1 cellular context compared by ENCODE assay signal in the genomic region with DNA sequence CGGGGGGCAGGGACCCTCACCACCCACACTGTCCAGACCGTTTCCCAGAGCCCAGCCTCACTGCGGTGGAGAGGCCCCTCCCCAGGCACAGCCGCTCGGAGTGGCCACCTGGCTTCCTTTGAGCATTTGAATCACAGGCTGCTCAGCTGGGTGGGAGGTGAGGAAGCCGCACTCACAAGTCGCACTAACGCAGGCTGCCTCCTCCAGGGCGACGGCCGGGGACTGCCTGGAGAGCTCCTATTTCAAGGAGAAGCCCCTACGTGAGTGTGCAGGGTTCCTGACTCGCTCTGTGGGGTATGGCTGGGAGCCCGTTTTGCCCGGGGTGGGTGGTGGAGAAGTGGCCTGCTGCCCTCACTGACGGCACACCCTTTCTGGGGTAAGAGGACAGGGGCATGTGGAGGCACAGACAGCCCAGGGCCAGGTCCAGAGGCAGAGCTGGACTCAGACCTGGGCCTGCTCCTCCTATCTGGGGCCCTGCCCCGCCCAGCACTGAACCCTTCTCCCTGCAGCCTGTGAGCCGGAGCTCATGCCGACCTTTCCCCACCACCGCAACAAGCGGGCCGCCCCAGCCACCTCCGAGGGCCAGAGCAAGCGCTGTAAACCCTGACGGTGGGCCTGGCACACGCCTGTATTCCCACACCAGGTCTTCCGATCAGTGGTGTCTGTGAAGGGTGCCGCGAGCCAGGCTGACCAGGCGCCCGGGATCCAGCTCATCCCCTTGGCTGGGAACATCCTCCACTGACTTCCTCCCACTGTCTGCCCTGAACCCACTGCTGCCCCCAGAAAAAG.
TF ChIP-seq lines count a peak whose summit lies in the region.

No MANE protein-coding gene starts in this region.

TF ChIP-seq in HepG2, 621 proteins besides CTCF, POLR2A, EP300 and RAD21 (continued from another document and continues in another):
- TF ChIP-seq PRDM15 (CRISPR knock-in tag; IDR thresholded peaks at IDR 0.05) (peak; percentile 42; the same call in 1 of the 2 replicates), TARDBP (CRISPR knock-in tag; IDR thresholded peaks at IDR 0.05) (peak; percentile 85), ZNF496 (CRISPR knock-in tag; IDR thresholded peaks at IDR 0.05; ENCODE audit: insufficient replicate concordance) (no peak), ZNF713 (CRISPR knock-in tag; IDR thresholded peaks at IDR 0.05) (peak; percentile 30; the same call in 1 of the 2 replicates), ZNF331 (CRISPR knock-in tag; IDR thresholded peaks at IDR 0.05) (peak; percentile 71; the same call in 1 of the 2 replicates), ZNF776 (CRISPR knock-in tag; IDR thresholded peaks at IDR 0.05) (peak; percentile 17; the same call in 1 of the 2 replicates), ZNF136 (CRISPR knock-in tag; IDR thresholded peaks at IDR 0.05; ENCODE audit: low read depth) (0 out of 2 replicates have a peak, but pooled peaks have one; percentile 21), THAP9 (CRISPR knock-in tag; IDR thresholded peaks at IDR 0.05; ENCODE audit: borderline replicate concordance) (peak; percentile 76; the same call in 1 of the 2 replicates), BRF2 (CRISPR knock-in tag; IDR thresholded peaks at IDR 0.05) (peak; percentile 85), ETV5 (CRISPR knock-in tag; IDR thresholded peaks at IDR 0.05; ENCODE audit: borderline replicate concordance) (0 out of 2 replicates have a peak, but pooled peaks have one; percentile 4), ZNF446 (CRISPR knock-in tag; IDR thresholded peaks at IDR 0.05) (no peak; the same call in 1 of the 2 replicates), MAZ (IDR thresholded peaks at IDR 0.05; ENCODE audit: borderline replicate concordance, low read depth, low read length) (no peak), MAZ (CRISPR knock-in tag; IDR thresholded peaks at IDR 0.05; ENCODE audit: low read depth) (0 out of 2 replicates have a peak, but pooled peaks have one; percentile 54), ZNF772 (CRISPR knock-in tag; IDR thresholded peaks at IDR 0.05) (peak; percentile 88; the same call in 1 of the 2 replicates), ZNF138 (CRISPR knock-in tag; IDR thresholded peaks at IDR 0.05; ENCODE audit: low read depth) (0 out of 2 replicates have a peak, but pooled peaks have one; percentile 59), ZNF552 (CRISPR knock-in tag; IDR thresholded peaks at IDR 0.05; ENCODE audit: borderline replicate concordance) (0 out of 2 replicates have a peak, but pooled peaks have one; percentile 39), NCOA1 (CRISPR knock-in tag; IDR thresholded peaks at IDR 0.05) (peak; percentile 25; the same call in 1 of the 2 replicates), ZFP36L1 (CRISPR knock-in tag; IDR thresholded peaks at IDR 0.05) (no peak), AGO2 (optimal IDR thresholded peaks at IDR 0.05; ENCODE audit: low read depth, low read length) (peak; percentile 99), ZNF619 (CRISPR knock-in tag; IDR thresholded peaks at IDR 0.05) (0 out of 2 replicates have a peak, but pooled peaks have one; percentile 38), ZNF3 (CRISPR knock-in tag; IDR thresholded peaks at IDR 0.05) (peak; percentile 80; the same call in 1 of the 2 replicates), ZSCAN25 (CRISPR knock-in tag; IDR thresholded peaks at IDR 0.05) (peak; percentile 52; the same call in 1 of the 2 replicates), MXD1 (CRISPR knock-in tag; IDR thresholded peaks at IDR 0.05) (no peak), IKZF5 (CRISPR knock-in tag; IDR thresholded peaks at IDR 0.05) (peak; percentile 39; the same call in 1 of the 2 replicates), ZBTB4 (CRISPR knock-in tag; IDR thresholded peaks at IDR 0.05; ENCODE audit: borderline replicate concordance) (peak; percentile 78; the same call in 1 of the 2 replicates), BATF2 (CRISPR knock-in tag; IDR thresholded peaks at IDR 0.05) (0 out of 2 replicates have a peak, but pooled peaks have one; percentile 0), NR2F2 (IDR thresholded peaks at IDR 0.05; ENCODE audit: borderline replicate concordance, low read depth) (peak; percentile 46; the same call in 1 of the 2 replicates), ZSCAN30 (CRISPR knock-in tag; IDR thresholded peaks at IDR 0.05) (no peak), ZFP36L2 (CRISPR knock-in tag; IDR thresholded peaks at IDR 0.05) (no peak), NFYC (CRISPR knock-in tag; IDR thresholded peaks at IDR 0.05) (no peak; the same call in 1 of the 2 replicates)
- TF ChIP-seq, protein P1, sequence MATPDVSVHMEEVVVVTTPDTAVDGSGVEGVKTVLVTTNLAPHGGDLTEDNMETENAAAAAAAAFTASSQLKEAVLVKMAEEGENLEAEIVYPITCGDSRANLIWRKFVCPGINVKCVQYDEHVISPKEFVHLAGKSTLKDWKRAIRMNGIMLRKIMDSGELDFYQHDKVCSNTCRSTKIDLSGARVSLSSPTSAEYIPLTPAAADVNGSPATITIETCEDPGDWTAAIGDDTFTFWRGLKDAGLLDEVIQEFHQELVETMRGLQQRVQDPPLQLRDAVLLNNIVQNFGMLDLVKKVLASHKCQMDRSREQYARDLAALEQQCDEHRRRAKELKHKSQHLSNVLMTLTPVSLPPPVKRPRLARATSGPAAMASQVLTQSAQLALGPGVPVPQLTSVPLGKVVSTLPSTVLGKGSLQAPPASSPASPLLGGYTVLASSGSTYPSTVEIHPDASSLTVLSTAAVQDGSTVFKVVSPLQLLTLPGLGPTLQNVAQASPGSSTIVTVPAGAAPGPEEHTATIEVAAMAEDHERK (CRISPR knock-in tag; IDR thresholded peaks at IDR 0.05; ENCODE audit: low read depth): no peak
- TF ChIP-seq, protein P2, sequence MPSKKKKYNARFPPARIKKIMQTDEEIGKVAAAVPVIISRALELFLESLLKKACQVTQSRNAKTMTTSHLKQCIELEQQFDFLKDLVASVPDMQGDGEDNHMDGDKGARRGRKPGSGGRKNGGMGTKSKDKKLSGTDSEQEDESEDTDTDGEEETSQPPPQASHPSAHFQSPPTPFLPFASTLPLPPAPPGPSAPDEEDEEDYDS (CRISPR knock-in tag; IDR thresholded peaks at IDR 0.05): peak; percentile 11; the same call in 1 of the 2 replicates
- TF ChIP-seq, protein P3, sequence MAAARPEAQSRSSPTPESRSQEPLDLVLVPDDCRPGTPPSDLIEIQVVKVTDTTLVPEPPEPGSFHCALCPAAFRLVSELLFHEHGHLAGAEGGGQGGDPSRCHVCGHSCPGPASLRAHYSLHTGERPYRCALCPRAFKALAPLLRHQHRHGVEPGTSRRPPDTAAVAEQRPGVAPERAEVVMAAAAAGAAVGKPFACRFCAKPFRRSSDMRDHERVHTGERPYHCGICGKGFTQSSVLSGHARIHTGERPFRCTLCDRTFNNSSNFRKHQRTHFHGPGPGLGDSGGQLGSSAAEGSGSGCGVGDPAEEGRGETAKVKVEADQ (CRISPR knock-in tag; IDR thresholded peaks at IDR 0.05; ENCODE audit: borderline replicate concordance): peak; percentile 71
- TF ChIP-seq, protein P4, sequence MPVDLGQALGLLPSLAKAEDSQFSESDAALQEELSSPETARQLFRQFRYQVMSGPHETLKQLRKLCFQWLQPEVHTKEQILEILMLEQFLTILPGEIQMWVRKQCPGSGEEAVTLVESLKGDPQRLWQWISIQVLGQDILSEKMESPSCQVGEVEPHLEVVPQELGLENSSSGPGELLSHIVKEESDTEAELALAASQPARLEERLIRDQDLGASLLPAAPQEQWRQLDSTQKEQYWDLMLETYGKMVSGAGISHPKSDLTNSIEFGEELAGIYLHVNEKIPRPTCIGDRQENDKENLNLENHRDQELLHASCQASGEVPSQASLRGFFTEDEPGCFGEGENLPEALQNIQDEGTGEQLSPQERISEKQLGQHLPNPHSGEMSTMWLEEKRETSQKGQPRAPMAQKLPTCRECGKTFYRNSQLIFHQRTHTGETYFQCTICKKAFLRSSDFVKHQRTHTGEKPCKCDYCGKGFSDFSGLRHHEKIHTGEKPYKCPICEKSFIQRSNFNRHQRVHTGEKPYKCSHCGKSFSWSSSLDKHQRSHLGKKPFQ (CRISPR knock-in tag; IDR thresholded peaks at IDR 0.05; ENCODE audit: insufficient replicate concordance): no peak
